9 cellular contexts compared by ENCODE assay signal in genomic region chr6:12957321-12958051, GRCh38.
DNase-seq lines count a peak whose midpoint lies in the region; ATAC-seq, FAIRE-seq and TF ChIP-seq lines count a peak whose summit lies in the region.
"Had no signal": no experiment of that assay in that cellular context is flagged by ENCODE, and none has a peak within 500 bp of the region (broad histone marks: within the 10 kb centered on the region; RNA-seq: fewer than 3 reads in every experiment).

No MANE protein-coding gene starts in this region.

- H2BK120ac ChIP-seq in trophoblast cell (ENCODE audit: insufficient read depth, low read length, poor library complexity) = no peak overlapping the region

- DNase-seq in 8988T (peak; percentile 21), GM20000 (ENCODE audit: low spot score) (peak; percentile 17), RPMI8226 (peak; percentile 40), GM12878 (ENCODE audit: low read depth, low spot score) (no peak), right atrium auricular region (ENCODE audit: low spot score) (peak; percentile 73), trophoblast cell (peak in 1 of 2 donors; percentile 15)

- no peak for TF ChIP-seq EP300 in GM12878 (IDR thresholded peaks at IDR 0.05; ENCODE audit: borderline replicate concordance in 1 of 2, control insufficient read depth in 1 of 2, low read depth in 2 of 2, low read length in 2 of 2)

- H4K91ac ChIP-seq in trophoblast cell (ENCODE audit: low read depth, low read length) = no peak overlapping the region

- peak overlapping the region; percentile 85 for H3K4me2 ChIP-seq in GM12878 (ENCODE audit: control insufficient read depth, insufficient read depth)
- H3K4me2 ChIP-seq in trophoblast cell (ENCODE audit: low read length) = peak overlapping the region; percentile 36

- intact Hi-C loops in GM12878 (cut with micrococcal nuclease; ENCODE audit: unreplicated experiment) = no loop called here

- no peaks in the 10 kb centered on the region for H3K79me1 ChIP-seq in trophoblast cell (ENCODE audit: low read length)

- SMC1A ChIA-PET in GM12878 (lab: Charles Lee; ENCODE audit: uncharacterized antibody, unreplicated experiment) = interaction anchor here (0.5 to 1.1 kb wide), 3 partner anchors 10 to 588 kb away, joined by 3 to 4 read pairs (median 3); no protein-coding TSS in a partner anchor

- no peak for FAIRE-seq in GM12878 (lab: Jason Lieb, UNC)
- FAIRE-seq: islet of Langerhans had no signal

- H2AFZ ChIP-seq in GM12878 (ENCODE audit: control insufficient read depth, low read depth, low read length) = peak overlapping the region; percentile 45; the same call in 1 of the 2 replicates
- peak overlapping the region; percentile 8 for H2AFZ ChIP-seq in trophoblast cell (ENCODE audit: insufficient read depth, low read length, poor library complexity)

- 8% methylated on average over 24 of the region's 24 CpGs for WGBS in GM12878 (ENCODE audit: insufficient coverage, insufficient replicate concordance, low lambda C conversion rate, missing lambda C conversion rate)
- no CpG with 5 or more reads among the region's 24 CpGs for WGBS in trophoblast cell (ENCODE audit: extremely low coverage, insufficient coverage, insufficient read length)

- no TSS peak for BruUV-seq in GM12878 (replicated peaks; lab: Mats Ljungman, UMichigan)

- CTCF ChIA-PET in GM12878 (lab: Yijun Ruan, JAX) = no interaction called here

- 0 out of 2 replicates have a peak, but pooled peaks have one; percentile 13 for TF ChIP-seq RAD21 in GM12878 (IDR thresholded peaks at IDR 0.05; ENCODE audit: insufficient read depth, low read depth, low read length)

- H3K9me3 ChIP-seq in GM12878 (replicated peaks; ENCODE audit: control insufficient read depth, insufficient read depth, low read length) = no peaks in the 10 kb centered on the region
- H3K9me3 ChIP-seq in right atrium auricular region = no peaks in the 10 kb centered on the region
- no peaks in the 10 kb centered on the region for H3K9me3 ChIP-seq in trophoblast cell (ENCODE audit: insufficient read depth, low read depth, low read length)

- TF ChIP-seq CTCF in GM20000 (IDR thresholded peaks at IDR 0.05; ENCODE audit: extremely low read depth, missing control alignments) (no peak), GM12878 (IDR thresholded peaks at IDR 0.05 in 2 of 3, conservative IDR thresholded peaks at IDR 0.05 in 1 of 3; ENCODE audit: control insufficient read depth in 2 of 3, extremely low read depth in 1 of 3, insufficient read depth in 1 of 3, low read depth in 3 of 3, low read length in 3 of 3) (peak in 1 of 3 experiments; percentile 8; a peak in 1 of 6 replicates), right atrium auricular region (IDR thresholded peaks at IDR 0.05) (peak in 1 of 2 donors; percentile 41)

- in situ Hi-C loops in GM12878 (cut with MboI) = no loop called here

- POLR2A ChIA-PET in GM12878 (lab: Charles Lee) = no interaction called here

- no peak overlapping the region for H3K4ac ChIP-seq in trophoblast cell (ENCODE audit: low read depth, low read length)

- H3K27ac ChIP-seq in GM12878 (ENCODE audit: control insufficient read depth, insufficient read depth) = no peak overlapping the region
- H3K27ac ChIP-seq in right atrium auricular region = peak overlapping the region; percentile 76 to 80
- H3K27ac ChIP-seq in trophoblast cell (ENCODE audit: low read depth, low read length) = no peak overlapping the region

- no peak overlapping the region for H2AK5ac ChIP-seq in trophoblast cell (ENCODE audit: low read length)

- no peak for TF ChIP-seq POLR2A in GM12878 (IDR thresholded peaks at IDR 0.05; ENCODE audit: low read depth, low read length)

- no peaks in the 10 kb centered on the region for H4K20me1 ChIP-seq in GM12878 (ENCODE audit: control insufficient read depth, insufficient read depth)

- H3K4me3 ChIP-seq in GM12878 (peak overlapping the region; percentile 68), right atrium auricular region (peak overlapping the region; percentile 43 to 67), trophoblast cell (ENCODE audit: low read depth, low read length) (no peak overlapping the region)

- H3K14ac ChIP-seq in trophoblast cell (ENCODE audit: low read length) = no peak overlapping the region

- H4K12ac ChIP-seq in trophoblast cell (ENCODE audit: low read depth, low read length) = no peak overlapping the region

- H3K79me2 ChIP-seq in GM12878 (ENCODE audit: control insufficient read depth, insufficient read depth, low read length) = no peaks in the 10 kb centered on the region
- H3K79me2 ChIP-seq in trophoblast cell (ENCODE audit: control insufficient read depth, insufficient read depth, low read length, poor library complexity) = no peaks in the 10 kb centered on the region

- no peak overlapping the region for H2BK12ac ChIP-seq in trophoblast cell (ENCODE audit: low read length)

- no peak overlapping the region for H2BK5ac ChIP-seq in trophoblast cell (ENCODE audit: low read depth, low read length, poor library complexity)

- H3K27me3 ChIP-seq in GM12878 (replicated peaks in 1 of 2; ENCODE audit: control insufficient read depth in 2 of 2, insufficient read depth in 2 of 2, low read length in 1 of 2) (peaks cover 2 to 23% of the 10 kb centered on the region in 2 experiments; a peak in 3 of 4 replicates), right atrium auricular region (no peaks in the 10 kb centered on the region), trophoblast cell (ENCODE audit: insufficient read depth, low read length) (no peaks in the 10 kb centered on the region)

- no peak overlapping the region for H3K23ac ChIP-seq in trophoblast cell (ENCODE audit: low read length)

- no peak overlapping the region for H3K18ac ChIP-seq in trophoblast cell (ENCODE audit: low read length)

- H3K4me1 ChIP-seq in GM12878 (ENCODE audit: control insufficient read depth, insufficient read depth, low read length) (no peaks in the 10 kb centered on the region), right atrium auricular region (peaks cover 0 to 15% of the 10 kb centered on the region in 2 donors), trophoblast cell (ENCODE audit: control insufficient read depth in 1 of 2, insufficient read depth in 2 of 2, low read length in 2 of 2) (peaks cover 5 to 8% of the 10 kb centered on the region in 2 experiments)

- H3K36me3 ChIP-seq in GM12878 (ENCODE audit: control insufficient read depth in 2 of 2, insufficient read depth in 2 of 2, low read length in 1 of 2) (no peaks in the 10 kb centered on the region), right atrium auricular region (no peaks in the 10 kb centered on the region), trophoblast cell (ENCODE audit: control insufficient read depth in 1 of 2, insufficient read depth in 2 of 2, low read length in 2 of 2) (no peaks in the 10 kb centered on the region)

- no peak overlapping the region for H3K9ac ChIP-seq in GM12878 (ENCODE audit: control insufficient read depth, insufficient read depth, low read length)
- no peak overlapping the region for H3K9ac ChIP-seq in trophoblast cell (ENCODE audit: low read length)

- RAD21 ChIA-PET in GM12878 (lab: Charles Lee; ENCODE audit: unreplicated experiment) = no interaction called here

- ATAC-seq in GM12878 (peak; percentile 68), GM21576 (IDR thresholded peaks at IDR 0.05; ENCODE audit: unreplicated experiment) (no peak), GM21381 (IDR thresholded peaks at IDR 0.05; ENCODE audit: unreplicated experiment) (no peak)

- H4K8ac ChIP-seq in trophoblast cell (ENCODE audit: low read depth, low read length) = no peak overlapping the region

TF ChIP-seq in GM12878, 131 proteins besides CTCF, POLR2A, EP300 and RAD21:
- TF ChIP-seq, protein P1, sequence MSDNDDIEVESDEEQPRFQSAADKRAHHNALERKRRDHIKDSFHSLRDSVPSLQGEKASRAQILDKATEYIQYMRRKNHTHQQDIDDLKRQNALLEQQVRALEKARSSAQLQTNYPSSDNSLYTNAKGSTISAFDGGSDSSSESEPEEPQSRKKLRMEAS (IDR thresholded peaks at IDR 0.05; ENCODE audit: low read depth, low read length) = no peak
- no peak for TF ChIP-seq NFXL1 (IDR thresholded peaks at IDR 0.05; ENCODE audit: borderline replicate concordance)
- TF ChIP-seq KDM1A (IDR thresholded peaks at IDR 0.05; ENCODE audit: borderline replicate concordance) = no peak
- no peak for TF ChIP-seq MEF2B (IDR thresholded peaks at IDR 0.05; ENCODE audit: partially characterized antibody, poor library complexity, severe bottlenecking)
- no peak for TF ChIP-seq IRF4 (IDR thresholded peaks at IDR 0.05; ENCODE audit: low read depth, low read length)
- TF ChIP-seq ETV6 (conservative IDR thresholded peaks at IDR 0.05 in 1 of 2, IDR thresholded peaks at IDR 0.05 in 1 of 2; ENCODE audit: borderline replicate concordance in 1 of 2, low read depth in 1 of 2) = no peak
- peak; percentile 50; the same call in 1 of the 2 replicates for TF ChIP-seq ASH2L (IDR thresholded peaks at IDR 0.05; ENCODE audit: borderline replicate concordance, low read depth)
- no peak for TF ChIP-seq ELK1 (IDR thresholded peaks at IDR 0.05; ENCODE audit: low read depth, low read length)
- TF ChIP-seq PML (IDR thresholded peaks at IDR 0.05; ENCODE audit: low read length) = no peak

Comparison
In these comparisons a context has a peak if more than half of its experiments do, and no peak if none do; other contexts are left out.
1. H3K27ac ChIP-seq: peak in right atrium auricular region (2 of 2); none in GM12878 (single experiment) and trophoblast cell (single experiment).